Comparison of ENCODE assay signal across 8 cellular contexts in genomic region chr12:104790296-104791125, GRCh38.
DNase-seq lines count a peak whose midpoint lies in the region; ATAC-seq, FAIRE-seq and TF ChIP-seq lines count a peak whose summit lies in the region.

No MANE protein-coding gene starts in this region.

- H3K27ac ChIP-seq in H1 (ENCODE audit: low read depth, low read length) = no peak overlapping the region
- H3K27ac ChIP-seq in transverse colon = no peak overlapping the region

- no peak overlapping the region for H3K27ac Mint-ChIP-seq in activated CD4-positive, alpha-beta T cell treated with anti-CD3 and anti-CD28 coated beads, Interleukin-2, amount 10 ng/mL, durations not matched to agents 24 days and 14 days
- peak overlapping the region in 1 of 2 donors; percentile 10 for H3K27ac Mint-ChIP-seq in natural killer cell

- H4K91ac ChIP-seq in H1 (replicated peaks; ENCODE audit: insufficient read length, low read length) = no peak overlapping the region

- CTCF ChIA-PET in BJ (lab: Yijun Ruan, JAX) = interaction anchor here (0.7 to 1.6 kb wide), 6 partner anchors 9 to 26 kb away, joined by 3 to 9 read pairs (median 4); no protein-coding TSS in a partner anchor
- CTCF ChIA-PET in H1 (lab: Charles Lee; ENCODE audit: partially characterized antibody) = interaction anchor here (0.6 to 3.5 kb wide), 60 partner anchors 9 to 889 kb away, joined by 3 to 34 read pairs (median 4); no protein-coding TSS in a partner anchor

- no peak overlapping the region for H3K4ac ChIP-seq in H1 (replicated peaks; ENCODE audit: insufficient read length, low read depth, low read length)

- H4K5ac ChIP-seq in H1 (ENCODE audit: insufficient read length, low read depth, low read length) = no peak overlapping the region

- H3K4me1 Mint-ChIP-seq in activated CD4-positive, alpha-beta T cell treated with anti-CD3 and anti-CD28 coated beads, Interleukin-2, amount 10 ng/mL, durations not matched to agents 24 days and 14 days = peaks cover 5% of the 10 kb centered on the region
- H3K4me1 Mint-ChIP-seq in natural killer cell = peaks cover 5 to 9% of the 10 kb centered on the region in 2 donors

- peak; percentile 53 for TF ChIP-seq CTCF in BJ (IDR thresholded peaks at IDR 0.05; ENCODE audit: insufficient read depth, low read depth, low read length)
- peak; percentile 65 to 91 (median 86) for TF ChIP-seq CTCF in H1 (IDR thresholded peaks at IDR 0.05; ENCODE audit: control extremely low read depth in 1 of 3, insufficient read depth in 1 of 3, low read depth in 1 of 3, low read length in 3 of 3)
- TF ChIP-seq CTCF in natural killer cell (IDR thresholded peaks at IDR 0.05) = peak; percentile 72
- peak; percentile 40 to 75 (median 68) for TF ChIP-seq CTCF in transverse colon (IDR thresholded peaks at IDR 0.05)

- H3K4me3 ChIP-seq in BJ (ENCODE audit: low read depth, low read length) (no peak overlapping the region), H1 (ENCODE audit: extremely low read depth in 1 of 4, insufficient read depth in 2 of 4, low read depth in 3 of 4, low read length in 4 of 4) (peak overlapping the region in 1 of 4 experiments; percentile 32; a peak in 2 of 8 replicates), transverse colon (no peak overlapping the region)

- H3K4me3 Mint-ChIP-seq in activated CD4-positive, alpha-beta T cell treated with anti-CD3 and anti-CD28 coated beads, Interleukin-2, amount 10 ng/mL, durations not matched to agents 24 days and 14 days = peak overlapping the region; percentile 28
- no peak overlapping the region for H3K4me3 Mint-ChIP-seq in natural killer cell

- DNase-seq in BJ (ENCODE audit: low read depth) = no peak
- DNase-seq in activated CD4-positive, alpha-beta T cell treated with anti-CD3 and anti-CD28 coated beads, Interleukin-2, amount 10 ng/mL, durations not matched to agents 24 days and 14 days = peak; percentile 81
- peak in 1 of 2 experiments; percentile 85 for DNase-seq in H1 (ENCODE audit: low read depth in 1 of 2, low spot score in 2 of 2)
- DNase-seq in natural killer cell = peak; percentile 27
- peak; percentile 37 for DNase-seq in transverse colon

- no peaks in the 10 kb centered on the region for H3K23me2 ChIP-seq in H1 (ENCODE audit: low read depth, low read length)

- no peak for FAIRE-seq in H1 (lab: Jason Lieb, UNC)

- no peak overlapping the region for H3K14ac ChIP-seq in H1 (ENCODE audit: insufficient read length)

- no peaks in the 10 kb centered on the region for H3K79me1 ChIP-seq in H1 (ENCODE audit: low read depth, low read length)

- ATAC-seq in HG02885 (IDR thresholded peaks at IDR 0.05; ENCODE audit: poor library complexity, unreplicated experiment) (peak; percentile 67), natural killer cell (peak; percentile 44 to 81 (median 64)), GM18907 (IDR thresholded peaks at IDR 0.05; ENCODE audit: unreplicated experiment) (no peak), HG03095 (IDR thresholded peaks at IDR 0.05; ENCODE audit: unreplicated experiment) (no peak)

- H2BK15ac ChIP-seq in H1 (ENCODE audit: low read length) = peak overlapping the region; percentile 22; the same call in 1 of the 2 replicates

- no peaks in the 10 kb centered on the region for H4K20me1 ChIP-seq in H1 (replicated peaks in 1 of 2; ENCODE audit: control insufficient read depth in 1 of 2, insufficient read depth in 2 of 2, low read length in 2 of 2)

- intact Hi-C loops in activated CD4-positive, alpha-beta T cell treated with anti-CD3 and anti-CD28 coated beads, Interleukin-2, amount 10 ng/mL, durations not matched to agents 24 days and 14 days (cut with micrococcal nuclease) = loop anchor here (10.0 kb wide), 1 partner anchor 406 kb away; no protein-coding TSS in a partner anchor
- intact Hi-C loops in natural killer cell (cut with micrococcal nuclease) (no loop called here), transverse colon (cut with DNase I; ENCODE audit: low total_unique reads) (no loop called here)

- H3K9me3 ChIP-seq in H1 (ENCODE audit: insufficient read depth in 2 of 2, low read depth in 1 of 2, low read length in 1 of 2) (no peaks in the 10 kb centered on the region), transverse colon (no peaks in the 10 kb centered on the region)

- peaks cover 2 to 8% (median 5%) of the 10 kb centered on the region in 4 experiments; a peak in 4 of 7 replicates for H3K4me1 ChIP-seq in H1 (replicated peaks in 1 of 4; ENCODE audit: control insufficient read depth in 3 of 4, insufficient read depth in 4 of 4, low read length in 3 of 4)
- peaks cover 0 to 11% (median 0%) of the 10 kb centered on the region in 4 donors for H3K4me1 ChIP-seq in transverse colon

- H3K27me3 Mint-ChIP-seq in activated CD4-positive, alpha-beta T cell treated with anti-CD3 and anti-CD28 coated beads, Interleukin-2, amount 10 ng/mL, durations not matched to agents 24 days and 14 days = peaks cover 3% of the 10 kb centered on the region
- H3K27me3 Mint-ChIP-seq in natural killer cell (ENCODE audit: low read depth in 2 of 2) = no peaks in the 10 kb centered on the region

- no peaks in the 10 kb centered on the region for H3K36me3 ChIP-seq in BJ (ENCODE audit: control insufficient read depth, insufficient read depth, low read length)
- H3K36me3 ChIP-seq in H1 (ENCODE audit: control insufficient read depth in 2 of 4, insufficient read depth in 4 of 4, low read length in 3 of 4) = no peaks in the 10 kb centered on the region
- H3K36me3 ChIP-seq in transverse colon = no peaks in the 10 kb centered on the region

- H2BK20ac ChIP-seq in H1 (ENCODE audit: low read length) = peak overlapping the region; percentile 68

- peak overlapping the region; percentile 47; the same call in 1 of the 2 replicates for H2BK5ac ChIP-seq in H1 (ENCODE audit: low read depth, low read length)

- H3K27me3 ChIP-seq in BJ (ENCODE audit: control insufficient read depth, insufficient read depth, low read length) (no peaks in the 10 kb centered on the region), H1 (replicated peaks in 1 of 4; ENCODE audit: control insufficient read depth in 3 of 4, extremely low read depth in 1 of 4, insufficient read depth in 3 of 4, low read length in 3 of 4) (no peaks in the 10 kb centered on the region), transverse colon (no peaks in the 10 kb centered on the region)

- H3K79me2 ChIP-seq in H1 (ENCODE audit: control insufficient read depth in 1 of 2, insufficient read depth in 2 of 2, low read length in 2 of 2) = no peaks in the 10 kb centered on the region

- H3K9me3 Mint-ChIP-seq in activated CD4-positive, alpha-beta T cell treated with anti-CD3 and anti-CD28 coated beads, Interleukin-2, amount 10 ng/mL, durations not matched to agents 24 days and 14 days = no peaks in the 10 kb centered on the region
- H3K9me3 Mint-ChIP-seq in natural killer cell = no peaks in the 10 kb centered on the region

- H3K56ac ChIP-seq in H1 (replicated peaks; ENCODE audit: insufficient read length, low read depth, low read length) = no peak overlapping the region

- POLR2A ChIA-PET in BJ (lab: Charles Lee) (no interaction called here), H1 (lab: Charles Lee; ENCODE audit: partially characterized antibody) (interaction anchor here (0.6 to 1.5 kb wide), 4 partner anchors 9 to 1780 kb away, joined by 3 read pairs; no protein-coding TSS in a partner anchor)

- H2BK12ac ChIP-seq in H1 (ENCODE audit: low read depth, low read length) = peak overlapping the region; percentile 89

- peak; percentile 55 to 76 for TF ChIP-seq RAD21 in H1 (IDR thresholded peaks at IDR 0.05 in 1 of 2, conservative IDR thresholded peaks at IDR 0.05 in 1 of 2; ENCODE audit: low read depth in 2 of 2, low read length in 2 of 2)

- in situ Hi-C loops in transverse colon (cut with MboI; ENCODE audit: low pct_ligation_motif_present in 1 of 4, low pct_unique_long_range_greater_than_20kb in 1 of 4, low sequenced_read_pairs in 3 of 4) = no loop called here

- peak overlapping the region; percentile 18 to 48 for H3K4me2 ChIP-seq in H1 (ENCODE audit: insufficient read depth in 1 of 2, low read depth in 2 of 2, low read length in 2 of 2)

- no peak overlapping the region for H3K23ac ChIP-seq in H1 (ENCODE audit: insufficient read length)

- 37% methylated on average over 19 of the region's 19 CpGs; no CpG with 5 or more reads in 1 of the 2 experiments for WGBS in H1 (ENCODE audit: extremely low coverage in 1 of 2, insufficient coverage in 1 of 2, insufficient read length in 1 of 2, insufficient replicate concordance in 2 of 2, low coverage in 1 of 2, low lambda C conversion rate in 2 of 2, missing lambda C conversion rate in 1 of 2), 2 experiments
- WGBS in transverse colon (ENCODE audit: low coverage in 1 of 2), 2 donors = 58 to 60% methylated on average over 5 to 19 of the region's 19 CpGs

- H3K18ac ChIP-seq in H1 (ENCODE audit: extremely low read depth, low read length) = no peak overlapping the region

- H4K8ac ChIP-seq in H1 (ENCODE audit: extremely low read depth, insufficient read depth, low read length) = no peak overlapping the region

- peak overlapping the region; percentile 60; the same call in 1 of the 2 replicates for H2AFZ ChIP-seq in H1 (ENCODE audit: low read length)

- no peak for TF ChIP-seq EP300 in H1 (IDR thresholded peaks at IDR 0.05; ENCODE audit: borderline replicate concordance in 1 of 2, low read depth in 2 of 2, low read length in 2 of 2)
- no peak for TF ChIP-seq EP300 in transverse colon (IDR thresholded peaks at IDR 0.05; ENCODE audit: low read depth)

- H3K9ac ChIP-seq in H1 (replicated peaks in 1 of 4; ENCODE audit: extremely low read depth in 1 of 4, low read depth in 3 of 4, low read length in 3 of 4) = no peak overlapping the region

- H2BK120ac ChIP-seq in H1 (replicated peaks; ENCODE audit: low read depth, low read length) = no peak overlapping the region

- TF ChIP-seq POLR2A in H1 (IDR thresholded peaks at IDR 0.05; ENCODE audit: control extremely low read depth in 1 of 2, low read depth in 2 of 2, low read length in 2 of 2) = no peak
- TF ChIP-seq POLR2A in transverse colon (IDR thresholded peaks at IDR 0.05) = no peak

- H3K36me3 Mint-ChIP-seq in activated CD4-positive, alpha-beta T cell treated with anti-CD3 and anti-CD28 coated beads, Interleukin-2, amount 10 ng/mL, durations not matched to agents 24 days and 14 days (ENCODE audit: low read depth) = no peaks in the 10 kb centered on the region
- H3K36me3 Mint-ChIP-seq in natural killer cell = no peaks in the 10 kb centered on the region

- no peak overlapping the region for H2AK5ac ChIP-seq in H1 (ENCODE audit: low read depth, low read length)

TF ChIP-seq in H1, 55 proteins besides CTCF, POLR2A, EP300 and RAD21:
- TF ChIP-seq EZH2 (IDR thresholded peaks at IDR 0.05; ENCODE audit: low read depth, low read length, severe bottlenecking) (no peak), HDAC2 (IDR thresholded peaks at IDR 0.05; ENCODE audit: borderline replicate concordance in 1 of 2, low read depth in 2 of 2, low read length in 2 of 2) (0 out of 4 replicates have a peak, but pooled peaks of 1 of the 2 experiments have one; percentile 48), CREB1 (IDR thresholded peaks at IDR 0.05) (peak; percentile 38; the same call in 1 of the 2 replicates), SP4 (IDR thresholded peaks at IDR 0.05; ENCODE audit: low read length) (no peak), ASH2L (IDR thresholded peaks at IDR 0.05; ENCODE audit: low read length) (peak; percentile 42), BACH1 (IDR thresholded peaks at IDR 0.05; ENCODE audit: low read length) (peak; percentile 70)

Comparison
In these comparisons a context has a peak if more than half of its experiments do, and no peak if none do; other contexts are left out.
1. ATAC-seq: peak in HG02885 (single experiment) and natural killer cell (3 of 3); none in GM18907 (single experiment) and HG03095 (single experiment).
2. Peak in every context shown above with its lines, with median percentiles within 50 percentile points of each other: CTCF ChIP-seq.